In the genomic region with DNA sequence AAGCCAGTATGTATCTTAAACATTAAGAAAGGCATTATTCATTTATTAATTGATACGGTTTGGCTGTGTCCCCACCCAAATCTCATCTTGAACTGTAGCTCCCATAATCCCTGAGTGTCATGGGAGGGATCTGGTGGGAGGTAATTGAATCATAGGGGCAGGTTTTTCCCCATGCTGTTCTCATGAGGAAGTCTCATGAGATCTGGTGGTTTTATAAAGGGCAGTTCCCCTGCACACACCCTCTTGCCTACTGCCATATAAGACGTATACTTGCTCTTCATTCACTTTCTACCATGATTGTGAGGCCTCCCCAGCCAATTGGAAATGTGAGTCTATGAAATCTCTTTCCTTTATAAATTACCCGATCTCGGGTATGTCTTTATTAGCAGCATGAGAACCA, we compare ENCODE assay signal across 8 cellular contexts.
"Had no signal": no experiment of that assay in that cellular context is flagged by ENCODE, and none has a peak within 500 bp of the region (broad histone marks: within the 10 kb centered on the region; RNA-seq: fewer than 3 reads in every experiment).

No MANE protein-coding gene starts in this region.

- H3K27ac Mint-ChIP-seq: IgD-negative memory B cell had no signal

- H3K9me3 Mint-ChIP-seq: IgD-negative memory B cell had no signal

- H3K27ac ChIP-seq: HL-60, KMS-11 had no signal

- H3K4me2 ChIP-seq: KMS-11 had no signal

- H3K4me3 Mint-ChIP-seq: IgD-negative memory B cell had no signal

- DNase-seq: IMR-90, KBM-7, KG1 had no signal

- ATAC-seq: HepG2, K562 had no signal

- H3K9ac ChIP-seq: KMS-11 had no signal

- H3K4me3 ChIP-seq: K562 had no signal
